In genomic region chr16:87344931-87345631, GRCh38 we compare ENCODE assay signal across 9 cellular contexts. TPM values are rescaled to one million over a fixed set of nuclear protein-coding genes. Genes with fewer than 3 reads are reported as not detected.
DNase-seq lines count a peak whose midpoint lies in the region; ATAC-seq and TF ChIP-seq lines count a peak whose summit lies in the region.
"Had no signal": no experiment of that assay in that cellular context is flagged by ENCODE, and none has a peak within 500 bp of the region (broad histone marks: within the 10 kb centered on the region; RNA-seq: fewer than 3 reads in every experiment).

No MANE protein-coding gene starts in this region.

- DNase-seq in Peyer's patch, result peak; percentile 39 to 78 (median 60)
- peak; percentile 43 for DNase-seq in activated T-helper 2 cell treated with anti-CD3 and anti-CD28 coated beads, Interferon-gamma antibody, Interleukin-2, Interleukin-4, amounts not matched to agents 10 μg/mL and 5 μg/mL and 100 μg/mL, durations not matched to agents 14 hours and 24 hours and 36 hours (ENCODE audit: low spot score)
- peak; percentile 72 for DNase-seq in iPS-NIHi11 (ENCODE audit: low spot score)
- DNase-seq in stimulated activated effector memory CD8-positive, alpha-beta T cell treated with anti-CD3 and anti-CD28 coated beads, Interleukin-12 subunit alpha, Interleukin-12 subunit beta, amount 100 ng/mL, for 72 hours (ENCODE audit: low spot score in 2 of 2), result peak in 1 of 2 donors; percentile 52
- no peak for DNase-seq in WERI-Rb-1

- intact Hi-C loops in activated T-helper 2 cell treated with anti-CD3 and anti-CD28 coated beads, Interferon-gamma antibody, Interleukin-2, Interleukin-4, amounts not matched to agents 10 μg/mL and 5 μg/mL and 100 μg/mL, durations not matched to agents 14 hours and 24 hours and 36 hours (cut with micrococcal nuclease), result no loop called here

- H3K27ac ChIP-seq in Peyer's patch, result peak overlapping the region; percentile 27 to 60 (median 54)
- H3K27ac ChIP-seq in WERI-Rb-1, result no peak overlapping the region

- H3K36me3 ChIP-seq in Peyer's patch, result peaks cover 0 to 72% (median 0%) of the 10 kb centered on the region in 3 donors
- peaks cover 20% of the 10 kb centered on the region for H3K36me3 ChIP-seq in WERI-Rb-1

- no peaks in the 10 kb centered on the region for H3K9me3 ChIP-seq in Peyer's patch
- no peaks in the 10 kb centered on the region for H3K9me3 ChIP-seq in WERI-Rb-1 (ENCODE audit: severe bottlenecking)

- TF ChIP-seq POLR2A in Peyer's patch (IDR thresholded peaks at IDR 0.05), result no peak

- H3K27me3 ChIP-seq in Peyer's patch (no peaks in the 10 kb centered on the region), WERI-Rb-1 (ENCODE audit: insufficient read depth, low read depth, severe bottlenecking) (no peaks in the 10 kb centered on the region)

- H3K4me1 Mint-ChIP-seq in activated T-helper 2 cell treated with anti-CD3 and anti-CD28 coated beads, Interferon-gamma antibody, Interleukin-2, Interleukin-4, amounts not matched to agents 10 μg/mL and 5 μg/mL and 100 μg/mL, durations not matched to agents 14 hours and 24 hours and 36 hours (ENCODE audit: low read depth), result peaks cover 13% of the 10 kb centered on the region
- peaks cover 24% of the 10 kb centered on the region for H3K4me1 Mint-ChIP-seq in stimulated activated effector memory CD8-positive, alpha-beta T cell treated with anti-CD3 and anti-CD28 coated beads, Interleukin-12 subunit alpha, Interleukin-12 subunit beta, amount 100 ng/mL, for 72 hours

- H3K4me3 Mint-ChIP-seq in activated T-helper 2 cell treated with anti-CD3 and anti-CD28 coated beads, Interferon-gamma antibody, Interleukin-2, Interleukin-4, amounts not matched to agents 10 μg/mL and 5 μg/mL and 100 μg/mL, durations not matched to agents 14 hours and 24 hours and 36 hours (ENCODE audit: low read depth), result peak overlapping the region; percentile 56
- H3K4me3 Mint-ChIP-seq in stimulated activated effector memory CD8-positive, alpha-beta T cell treated with anti-CD3 and anti-CD28 coated beads, Interleukin-12 subunit alpha, Interleukin-12 subunit beta, amount 100 ng/mL, for 72 hours, result peak overlapping the region; percentile 51

- H3K9me3 Mint-ChIP-seq in activated T-helper 2 cell treated with anti-CD3 and anti-CD28 coated beads, Interferon-gamma antibody, Interleukin-2, Interleukin-4, amounts not matched to agents 10 μg/mL and 5 μg/mL and 100 μg/mL, durations not matched to agents 14 hours and 24 hours and 36 hours, result no peaks in the 10 kb centered on the region
- no peaks in the 10 kb centered on the region for H3K9me3 Mint-ChIP-seq in stimulated activated effector memory CD8-positive, alpha-beta T cell treated with anti-CD3 and anti-CD28 coated beads, Interleukin-12 subunit alpha, Interleukin-12 subunit beta, amount 100 ng/mL, for 72 hours

- TF ChIP-seq CTCF in Peyer's patch (IDR thresholded peaks at IDR 0.05) (no peak), WERI-Rb-1 (IDR thresholded peaks at IDR 0.05; ENCODE audit: low read depth, low read length) (no peak)

- H3K36me3 Mint-ChIP-seq in activated T-helper 2 cell treated with anti-CD3 and anti-CD28 coated beads, Interferon-gamma antibody, Interleukin-2, Interleukin-4, amounts not matched to agents 10 μg/mL and 5 μg/mL and 100 μg/mL, durations not matched to agents 14 hours and 24 hours and 36 hours (ENCODE audit: low read depth), result peaks cover 33% of the 10 kb centered on the region
- peaks cover 82% of the 10 kb centered on the region for H3K36me3 Mint-ChIP-seq in stimulated activated effector memory CD8-positive, alpha-beta T cell treated with anti-CD3 and anti-CD28 coated beads, Interleukin-12 subunit alpha, Interleukin-12 subunit beta, amount 100 ng/mL, for 72 hours

- ATAC-seq in stimulated activated effector memory CD8-positive, alpha-beta T cell treated with anti-CD3 and anti-CD28 coated beads, Interleukin-12 subunit alpha, Interleukin-12 subunit beta, amount 100 ng/mL, for 72 hours, result peak; percentile 75
- ATAC-seq in HG03520 (IDR thresholded peaks at IDR 0.05; ENCODE audit: unreplicated experiment) (no peak), GM18868 (IDR thresholded peaks at IDR 0.05; ENCODE audit: unreplicated experiment) (no peak), GM21825 (IDR thresholded peaks at IDR 0.05; ENCODE audit: unreplicated experiment) (no peak)
- ATAC-seq: HCT116 had no signal

- H3K4me1 ChIP-seq in Peyer's patch, result peaks cover 0 to 16% (median 0%) of the 10 kb centered on the region in 4 donors

- no peak overlapping the region for H3K4me3 ChIP-seq in Peyer's patch
- H3K4me3 ChIP-seq in WERI-Rb-1 (ENCODE audit: low read depth, low read length), result no peak overlapping the region

- peak overlapping the region; percentile 93 for H3K27ac Mint-ChIP-seq in activated T-helper 2 cell treated with anti-CD3 and anti-CD28 coated beads, Interferon-gamma antibody, Interleukin-2, Interleukin-4, amounts not matched to agents 10 μg/mL and 5 μg/mL and 100 μg/mL, durations not matched to agents 14 hours and 24 hours and 36 hours
- H3K27ac Mint-ChIP-seq in stimulated activated effector memory CD8-positive, alpha-beta T cell treated with anti-CD3 and anti-CD28 coated beads, Interleukin-12 subunit alpha, Interleukin-12 subunit beta, amount 100 ng/mL, for 72 hours, result peak overlapping the region; percentile 89

- H3K27me3 Mint-ChIP-seq in activated T-helper 2 cell treated with anti-CD3 and anti-CD28 coated beads, Interferon-gamma antibody, Interleukin-2, Interleukin-4, amounts not matched to agents 10 μg/mL and 5 μg/mL and 100 μg/mL, durations not matched to agents 14 hours and 24 hours and 36 hours (ENCODE audit: low read depth), result no peaks in the 10 kb centered on the region

RNA-seq across cellular contexts. Expression of gene C16orf95, which starts 27.9 kb away (rescaled TPM):
- total RNA-seq in Peyer's patch, result 1 to 10 TPM in 1 of 4 donors, not detected in 3; 1.2 TPM
- total RNA-seq in activated T-helper 2 cell treated with anti-CD3 and anti-CD28 coated beads, Interferon-gamma antibody, Interleukin-2, Interleukin-4, amounts not matched to agents 10 μg/mL and 5 μg/mL and 100 μg/mL, durations not matched to agents 14 hours and 24 hours and 36 hours, result 12.3 and 12.4 TPM in 2 replicates

RNA-seq across cellular contexts. Expression of gene FBXO31, which starts 38.5 kb away (rescaled TPM):
- total RNA-seq in Peyer's patch, result 100 to 1,000 TPM; 135 to 207 (median 191) TPM
- total RNA-seq in activated T-helper 2 cell treated with anti-CD3 and anti-CD28 coated beads, Interferon-gamma antibody, Interleukin-2, Interleukin-4, amounts not matched to agents 10 μg/mL and 5 μg/mL and 100 μg/mL, durations not matched to agents 14 hours and 24 hours and 36 hours, result 33.6 and 40.1 TPM in 2 replicates

RNA-seq across cellular contexts. Expression of gene MAP1LC3B, which starts 47.1 kb away (rescaled TPM):
- 10 to 100 TPM; 38.0 to 50.6 (median 40.7) TPM for total RNA-seq in Peyer's patch
- total RNA-seq in activated T-helper 2 cell treated with anti-CD3 and anti-CD28 coated beads, Interferon-gamma antibody, Interleukin-2, Interleukin-4, amounts not matched to agents 10 μg/mL and 5 μg/mL and 100 μg/mL, durations not matched to agents 14 hours and 24 hours and 36 hours, result 40.6 and 43.6 TPM in 2 replicates
